In the genomic region with DNA sequence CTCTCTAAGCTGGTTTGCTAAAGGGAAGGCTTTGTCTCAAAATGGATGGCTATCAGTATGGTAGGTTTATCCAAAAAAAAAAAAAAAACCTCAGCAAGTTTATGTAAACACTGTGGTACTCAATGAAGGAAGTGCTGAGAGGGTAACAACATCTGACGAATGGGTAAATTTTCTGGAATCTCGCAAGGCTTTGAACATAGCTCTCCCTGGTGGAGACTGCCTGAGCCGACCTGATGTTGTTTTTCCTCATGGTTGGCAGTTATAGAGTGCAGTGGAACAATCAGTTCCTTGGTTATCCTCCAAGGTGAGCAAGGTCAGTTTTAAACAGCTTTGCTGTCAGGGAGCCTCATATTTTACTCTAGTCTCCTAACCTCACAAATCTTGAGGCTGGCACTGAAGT, we compare ENCODE assay signal across 9 cellular contexts.
DNase-seq lines count a peak whose midpoint lies in the region; ATAC-seq and TF ChIP-seq lines count a peak whose summit lies in the region.
"Had no signal": no experiment of that assay in that cellular context is flagged by ENCODE, and none has a peak within 500 bp of the region (broad histone marks: within the 10 kb centered on the region; RNA-seq: fewer than 3 reads in every experiment).

No MANE protein-coding gene starts in this region.

- H3K79me2 ChIP-seq in HCT116 (ENCODE audit: insufficient read depth, low read length) = no peaks in the 10 kb centered on the region

- no peak overlapping the region for H3K4me2 ChIP-seq in HCT116 (ENCODE audit: low read length)

- H3K4me1 ChIP-seq in HCT116 (ENCODE audit: control insufficient read depth in 1 of 2, insufficient read depth in 2 of 2, low read length in 2 of 2) = no peaks in the 10 kb centered on the region

- CTCF ChIA-PET in HCT116 (lab: Charles Lee) = interaction anchor here (0.9 to 6.7 kb wide), 5 partner anchors 17 to 720 kb away, joined by 3 to 67 read pairs (median 4); no protein-coding TSS in a partner anchor

- BruUV-seq in HCT116 (replicated peaks; lab: Mats Ljungman, UMichigan) = no TSS peak

- H3K9me3 ChIP-seq in HCT116 (ENCODE audit: control insufficient read depth in 1 of 2, insufficient read depth in 1 of 2, low read depth in 1 of 2, low read length in 2 of 2) = no peaks in the 10 kb centered on the region

- POLR2A ChIA-PET in HCT116 (lab: Charles Lee) = interaction anchor here (0.7 to 2.0 kb wide), 2 partner anchors 300 to 690 kb away, joined by 3 to 8 read pairs; no protein-coding TSS in a partner anchor

- RAD21 ChIA-PET in HCT116 (lab: Charles Lee; ENCODE audit: low non-redundant PET in 1 of 2, low total read pairs in 2 of 2, uncharacterized antibody in 2 of 2, unreplicated experiment in 2 of 2) = interaction anchor here (0.7 to 2.8 kb wide), 3 partner anchors 185 to 301 kb away, joined by 4 to 17 read pairs (median 14); no protein-coding TSS in a partner anchor

- no peak for TF ChIP-seq POLR2A in HCT116 (IDR thresholded peaks at IDR 0.05; ENCODE audit: borderline replicate concordance, extremely low read depth, insufficient read depth, insufficient read length)

- TF ChIP-seq CTCF in HCT116 (IDR thresholded peaks at IDR 0.05 in 2 of 3, conservative IDR thresholded peaks at IDR 0.05 in 1 of 3; ENCODE audit: borderline replicate concordance in 1 of 3, insufficient read depth in 1 of 3, low read depth in 2 of 3, low read length in 2 of 3) = peak; percentile 51 to 61 (median 59); a peak in 5 of 6 replicates
- peak; percentile 79 for TF ChIP-seq CTCF in VCaP (conservative IDR thresholded peaks at IDR 0.05)

- ATAC-seq in HCT116 (peak; percentile 81), HG03432 (IDR thresholded peaks at IDR 0.05; ENCODE audit: unreplicated experiment) (no peak), HG02973 (IDR thresholded peaks at IDR 0.05; ENCODE audit: unreplicated experiment) (no peak)
- ATAC-seq: effector memory CD8-positive, alpha-beta T cell had no signal

- no peaks in the 10 kb centered on the region for H3K27me3 ChIP-seq in HCT116 (ENCODE audit: insufficient read depth, low read length)

- no peak overlapping the region for H3K27ac ChIP-seq in HCT116 (ENCODE audit: low read depth, low read length)
- H3K27ac ChIP-seq in VCaP = peak overlapping the region; percentile 36

- no peaks in the 10 kb centered on the region for H3K36me3 ChIP-seq in HCT116 (ENCODE audit: control insufficient read depth in 1 of 2, insufficient read depth in 2 of 2, low read length in 2 of 2)

- peak overlapping the region; percentile 24 for H2AFZ ChIP-seq in HCT116 (ENCODE audit: low read depth, low read length, poor library complexity, severe bottlenecking)

- peak; percentile 83 for TF ChIP-seq RAD21 in HCT116 (IDR thresholded peaks at IDR 0.05; ENCODE audit: low read depth)

- no peaks in the 10 kb centered on the region for H4K20me1 ChIP-seq in HCT116 (ENCODE audit: insufficient read depth)

- H3K9ac ChIP-seq in HCT116 (ENCODE audit: low read length) = no peak overlapping the region

- H3K9me2 ChIP-seq in HCT116 (ENCODE audit: insufficient read depth) = no peaks in the 10 kb centered on the region

- DNase-seq in A172 (ENCODE audit: low spot score) (peak; percentile 21), HCT116 (ENCODE audit: low read depth, low spot score) (peak; percentile 39), iPS-NIHi7 (ENCODE audit: extremely low spot score) (peak; percentile 65), NCI-H1694 treated with DMSO at 0.1 percent for 48 hours (lab: John Stamatoyannopoulos, UW) (no peak)
- no peak for DNase-seq in activated CD8-positive, alpha-beta memory T cell treated with anti-CD3 and anti-CD28 coated beads for 24 hours
- DNase-seq: effector memory CD8-positive, alpha-beta T cell had no signal

- no peak overlapping the region for H3K4me3 ChIP-seq in HCT116 (replicated peaks in 1 of 2; ENCODE audit: low read depth in 1 of 2, low read length in 2 of 2)

- intact Hi-C loops in HCT116 (cut with micrococcal nuclease) = loop anchor here (1.0 to 2.0 kb wide), 2 partner anchors 63 to 300 kb away; no protein-coding TSS in a partner anchor

TF ChIP-seq in HCT116, 20 proteins besides CTCF, POLR2A, EP300 and RAD21:
- no peak for TF ChIP-seq JUND (IDR thresholded peaks at IDR 0.05)

Comparison
In these comparisons a context has a peak if more than half of its experiments do, and no peak if none do; other contexts are left out.
1. DNase-seq: peak in A172 (single experiment), HCT116 (single experiment) and iPS-NIHi7 (single experiment); none in NCI-H1694 treated with DMSO at 0.1 percent for 48 hours (single experiment) and activated CD8-positive, alpha-beta memory T cell treated with anti-CD3 and anti-CD28 coated beads for 24 hours (single experiment).